In genomic region chr10:56823849-56824248, GRCh38 we compare ENCODE assay signal across 9 cellular contexts.
DNase-seq lines count a peak whose midpoint lies in the region; ATAC-seq and TF ChIP-seq lines count a peak whose summit lies in the region.
"Had no signal": no experiment of that assay in that cellular context is flagged by ENCODE, and none has a peak within 500 bp of the region (broad histone marks: within the 10 kb centered on the region; RNA-seq: fewer than 3 reads in every experiment).

No MANE protein-coding gene starts in this region.

- peaks cover 3% of the 10 kb centered on the region for H3K36me3 Mint-ChIP-seq in nephron (ENCODE audit: low read depth)

- H3K4me1 ChIP-seq in RWPE2 (ENCODE audit: insufficient read depth, poor library complexity, severe bottlenecking) = no peaks in the 10 kb centered on the region
- no peaks in the 10 kb centered on the region for H3K4me1 ChIP-seq in aorta (ENCODE audit: control insufficient read depth in 1 of 2, insufficient read depth in 2 of 2, low read length in 2 of 2)
- H3K4me1 ChIP-seq: foreskin keratinocyte had no signal

- H3K4me3 Mint-ChIP-seq in nephron = no peak overlapping the region

- no peak overlapping the region for H3K4me3 ChIP-seq in RWPE2 (ENCODE audit: severe bottlenecking)
- no peak overlapping the region for H3K4me3 ChIP-seq in aorta (ENCODE audit: low read length in 2 of 2)

- H3K9me3 ChIP-seq in RWPE2 (ENCODE audit: severe bottlenecking) = no peaks in the 10 kb centered on the region
- H3K9me3 ChIP-seq in aorta (ENCODE audit: control insufficient read depth, low read length) = peaks cover 1% of the 10 kb centered on the region

- H3K36me3 ChIP-seq in RWPE2 (ENCODE audit: low read depth) = no peaks in the 10 kb centered on the region
- no peaks in the 10 kb centered on the region for H3K36me3 ChIP-seq in aorta (ENCODE audit: control insufficient read depth in 1 of 2, insufficient read depth in 2 of 2, low read length in 1 of 2)

- peaks cover 50% of the 10 kb centered on the region for H3K9me3 Mint-ChIP-seq in nephron

- intact Hi-C loops in aorta (cut with DNase I) = no loop called here

- ATAC-seq in GM18868 (IDR thresholded peaks at IDR 0.05; ENCODE audit: unreplicated experiment) (peak; percentile 91), HG02885 (IDR thresholded peaks at IDR 0.05; ENCODE audit: poor library complexity, unreplicated experiment) (peak; percentile 88), RWPE2 (ENCODE audit: low read depth) (no peak), aorta (ENCODE audit: low FRiP score) (no peak), HG02763 (IDR thresholded peaks at IDR 0.05; ENCODE audit: unreplicated experiment) (no peak), GM19463 (IDR thresholded peaks at IDR 0.05; ENCODE audit: unreplicated experiment) (no peak)
- ATAC-seq: foreskin keratinocyte had no signal

- H3K27me3 ChIP-seq in RWPE2 (ENCODE audit: insufficient read depth, poor library complexity, severe bottlenecking) (no peaks in the 10 kb centered on the region), aorta (ENCODE audit: control insufficient read depth in 1 of 2, insufficient read depth in 2 of 2, low read length in 1 of 2) (no peaks in the 10 kb centered on the region)
- H3K27me3 ChIP-seq: foreskin keratinocyte had no signal

- DNase-seq in RWPE2 (ENCODE audit: low spot score) (no peak), aorta (no peak), T-helper 9 cell (no peak)

- no peaks in the 10 kb centered on the region for H3K4me1 Mint-ChIP-seq in nephron

- 30 to 51% methylated on average over 1 of the region's 1 CpG for WGBS in aorta, 2 donors

- H3K27ac ChIP-seq in RWPE2 (ENCODE audit: poor library complexity, severe bottlenecking) (no peak overlapping the region), aorta (ENCODE audit: low read depth in 1 of 2, low read length in 2 of 2) (no peak overlapping the region)
- H3K27ac ChIP-seq: foreskin keratinocyte had no signal

- TF ChIP-seq CTCF in RWPE2 (IDR thresholded peaks at IDR 0.05; ENCODE audit: poor library complexity, severe bottlenecking) (peak; percentile 38), nephron (IDR thresholded peaks at IDR 0.05; ENCODE audit: unreplicated experiment in 3 of 3) (peak in 2 of 3 experiments; percentile 9 to 17)

- H3K27ac Mint-ChIP-seq in nephron = no peak overlapping the region

- H3K27me3 Mint-ChIP-seq in nephron (ENCODE audit: low read depth) = no peaks in the 10 kb centered on the region

Comparison
In these comparisons a context has a peak if more than half of its experiments do, and no peak if none do; other contexts are left out.
1. ATAC-seq: peak in GM18868 (single experiment) and HG02885 (single experiment); none in RWPE2 (single experiment), aorta (single experiment), HG02763 (single experiment) and GM19463 (single experiment).